2 cellular contexts compared by ENCODE assay signal in genomic region chr9:122227576-122227903, GRCh38.
TF ChIP-seq lines count a peak whose summit lies in the region.

No MANE protein-coding gene starts in this region.

TF ChIP-seq in IMR-90, 13 proteins besides CTCF, POLR2A, EP300 and RAD21:
- no peak for TF ChIP-seq MXI1 (IDR thresholded peaks at IDR 0.05; ENCODE audit: borderline replicate concordance, low read depth, low read length)
- TF ChIP-seq MAFK (IDR thresholded peaks at IDR 0.05; ENCODE audit: low read depth, low read length), result no peak
- TF ChIP-seq USF2 (IDR thresholded peaks at IDR 0.05; ENCODE audit: low read depth, low read length), result no peak
- TF ChIP-seq FOS (IDR thresholded peaks at IDR 0.05; ENCODE audit: low read depth, low read length), result no peak
- TF ChIP-seq NFE2L2 (IDR thresholded peaks at IDR 0.05; ENCODE audit: low read depth, low read length), result no peak
- TF ChIP-seq RFX5 (IDR thresholded peaks at IDR 0.05; ENCODE audit: low read depth, low read length), result no peak
- TF ChIP-seq CHD1 (IDR thresholded peaks at IDR 0.05; ENCODE audit: low read depth, low read length), result no peak
- no peak for TF ChIP-seq MAZ (IDR thresholded peaks at IDR 0.05; ENCODE audit: borderline replicate concordance, low read depth, low read length)
- no peak for TF ChIP-seq SMC3 (IDR thresholded peaks at IDR 0.05; ENCODE audit: low read depth, low read length)

TF ChIP-seq in H1, 55 proteins besides CTCF, POLR2A, EP300 and RAD21:
- TF ChIP-seq TEAD4 (IDR thresholded peaks at IDR 0.05; ENCODE audit: low read depth, low read length) (no peak), EZH2 (IDR thresholded peaks at IDR 0.05; ENCODE audit: low read depth, low read length, severe bottlenecking) (no peak), SP4 (IDR thresholded peaks at IDR 0.05; ENCODE audit: low read length) (no peak), CHD7 (IDR thresholded peaks at IDR 0.05; ENCODE audit: insufficient replicate concordance, low read length) (no peak), CHD2 (IDR thresholded peaks at IDR 0.05; ENCODE audit: low read length) (no peak), POLR2AphosphoS5 (IDR thresholded peaks at IDR 0.05; ENCODE audit: low read depth, low read length) (no peak), HDAC2 (IDR thresholded peaks at IDR 0.05; ENCODE audit: borderline replicate concordance in 1 of 2, low read depth in 2 of 2, low read length in 2 of 2) (no peak), TCF12 (IDR thresholded peaks at IDR 0.05; ENCODE audit: low read depth, low read length) (no peak), MAX (IDR thresholded peaks at IDR 0.05) (no peak), SIN3A (conservative IDR thresholded peaks at IDR 0.05 in 1 of 2, IDR thresholded peaks at IDR 0.05 in 1 of 2; ENCODE audit: low read depth in 1 of 2, low read length in 2 of 2) (no peak)
